1 cellular context compared by ENCODE assay signal in the genomic region with DNA sequence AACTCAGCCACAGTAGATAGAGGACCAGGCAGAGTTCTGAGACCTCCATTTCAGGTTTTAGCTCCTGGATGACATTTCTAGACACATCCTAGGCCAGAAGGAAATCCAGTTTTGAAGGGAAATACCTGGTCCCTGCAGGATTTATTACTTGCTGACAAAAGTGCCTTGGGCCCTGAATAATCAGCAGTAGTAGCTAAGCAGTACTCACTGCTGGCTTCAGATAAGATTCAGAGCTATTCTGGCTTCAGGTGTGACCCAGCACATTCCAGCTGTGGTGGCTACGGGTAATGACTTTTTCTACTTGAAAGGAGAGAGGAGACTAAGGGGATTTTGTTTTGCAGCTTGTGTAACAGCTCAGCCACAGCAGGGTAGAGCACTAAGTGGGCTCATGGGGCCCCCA.
TF ChIP-seq lines count a peak whose summit lies in the region.

No MANE protein-coding gene starts in this region.

TF ChIP-seq in K562, 482 proteins besides CTCF, POLR2A, EP300 and RAD21 (continued from another document and continues in another):
- TF ChIP-seq SMC3 (conservative IDR thresholded peaks at IDR 0.05; ENCODE audit: insufficient read depth, low read depth, low read length) (no peak), C11orf30 (IDR thresholded peaks at IDR 0.05; ENCODE audit: low read depth) (peak; percentile 87), RFX7 (CRISPR knock-in tag; IDR thresholded peaks at IDR 0.05) (no peak), CAMTA2 (CRISPR knock-in tag; conservative IDR thresholded peaks at IDR 0.05) (no peak), KAT7 (CRISPR knock-in tag; IDR thresholded peaks at IDR 0.05; ENCODE audit: borderline replicate concordance) (no peak), POU5F1 (IDR thresholded peaks at IDR 0.05; ENCODE audit: borderline replicate concordance, low read depth, low read length, partially characterized antibody) (no peak), NR4A1 (CRISPR knock-in tag; IDR thresholded peaks at IDR 0.05) (no peak), NR4A1 (tag; IDR thresholded peaks at IDR 0.05) (no peak), ZNF197 (CRISPR knock-in tag; IDR thresholded peaks at IDR 0.05; ENCODE audit: low read depth) (no peak), ETV5 (CRISPR knock-in tag; IDR thresholded peaks at IDR 0.05; ENCODE audit: low read depth) (no peak), FOXA3 (CRISPR knock-in tag; conservative IDR thresholded peaks at IDR 0.05 in 1 of 2, IDR thresholded peaks at IDR 0.05 in 1 of 2) (no peak), PYGO2 (tag; IDR thresholded peaks at IDR 0.05) (no peak), GTF2F1 (IDR thresholded peaks at IDR 0.05; ENCODE audit: low read depth, low read length) (no peak), MXI1 (IDR thresholded peaks at IDR 0.05; ENCODE audit: low read depth, low read length) (no peak), ZBTB8A (IDR thresholded peaks at IDR 0.05; ENCODE audit: partially characterized antibody) (no peak), TCF3 (CRISPR knock-in tag; IDR thresholded peaks at IDR 0.05) (peak; percentile 98), EHMT2 (IDR thresholded peaks at IDR 0.05) (no peak), CBFA2T2 (conservative IDR thresholded peaks at IDR 0.05) (peak; percentile 96), MEF2A (IDR thresholded peaks at IDR 0.05; ENCODE audit: control insufficient read depth, low read depth, low read length) (peak; percentile 97), ZC3H8 (IDR thresholded peaks at IDR 0.05) (no peak), KHSRP (IDR thresholded peaks at IDR 0.05) (peak; percentile 48; the same call in 1 of the 2 replicates), TAL1 (IDR thresholded peaks at IDR 0.05) (peak; percentile 97), ZNF695 (CRISPR knock-in tag; IDR thresholded peaks at IDR 0.05) (no peak), ZNF785 (CRISPR knock-in tag; IDR thresholded peaks at IDR 0.05) (no peak), GTF2E2 (tag; IDR thresholded peaks at IDR 0.05) (no peak), MAZ (CRISPR knock-in tag; conservative IDR thresholded peaks at IDR 0.05 in 1 of 2, IDR thresholded peaks at IDR 0.05 in 1 of 2) (0 out of 4 replicates have a peak, but pooled peaks of 1 of the 2 experiments have one; percentile 36), ZNF76 (CRISPR knock-in tag; IDR thresholded peaks at IDR 0.05; ENCODE audit: borderline replicate concordance) (no peak), ZNF384 (IDR thresholded peaks at IDR 0.05; ENCODE audit: low read depth, low read length) (peak; percentile 24; the same call in 1 of the 2 replicates), ARNT (IDR thresholded peaks at IDR 0.05) (peak; percentile 87 to 94; a peak in 3 of 4 replicates), ZNF717 (CRISPR knock-in tag; IDR thresholded peaks at IDR 0.05) (no peak), SIRT6 (IDR thresholded peaks at IDR 0.05; ENCODE audit: low read depth, low read length) (no peak), CREB1 (IDR thresholded peaks at IDR 0.05) (peak; percentile 39; the same call in 1 of the 2 replicates), CREB1 (CRISPR knock-in tag; IDR thresholded peaks at IDR 0.05) (no peak), BCOR (IDR thresholded peaks at IDR 0.05) (peak; percentile 68), GABPB2 (CRISPR knock-in tag; conservative IDR thresholded peaks at IDR 0.05) (no peak), NFRKB (IDR thresholded peaks at IDR 0.05; ENCODE audit: low read depth) (no peak), BRD9 (IDR thresholded peaks at IDR 0.05; ENCODE audit: low read depth, partially characterized antibody) (no peak), SETDB1 (IDR thresholded peaks at IDR 0.05; ENCODE audit: low read length) (no peak), HNRNPK (IDR thresholded peaks at IDR 0.05; ENCODE audit: low read depth, low read length, poor library complexity, severe bottlenecking) (no peak), ZNF644 (tag; IDR thresholded peaks at IDR 0.05; ENCODE audit: low read depth) (peak; percentile 74; the same call in 1 of the 2 replicates), ZBTB7A (IDR thresholded peaks at IDR 0.05; ENCODE audit: borderline replicate concordance, control insufficient read depth, low read depth, low read length) (no peak), HDAC2 (IDR thresholded peaks at IDR 0.05) (peak; percentile 89), STAT5B (CRISPR knock-in tag; IDR thresholded peaks at IDR 0.05) (no peak), MTF1 (CRISPR knock-in tag; IDR thresholded peaks at IDR 0.05; ENCODE audit: borderline replicate concordance) (no peak), NCOR1 (IDR thresholded peaks at IDR 0.05) (peak; percentile 94)
- TF ChIP-seq, protein P1, sequence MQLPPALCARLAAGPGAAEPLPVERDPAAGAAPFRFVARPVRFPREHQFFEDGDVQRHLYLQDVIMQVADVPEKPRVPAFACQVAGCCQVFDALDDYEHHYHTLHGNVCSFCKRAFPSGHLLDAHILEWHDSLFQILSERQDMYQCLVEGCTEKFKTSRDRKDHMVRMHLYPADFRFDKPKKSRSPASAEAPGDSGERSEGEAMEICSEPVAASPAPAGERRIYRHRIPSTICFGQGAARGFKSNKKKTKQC (CRISPR knock-in tag; IDR thresholded peaks at IDR 0.05) = no peak
- TF ChIP-seq, protein P2, sequence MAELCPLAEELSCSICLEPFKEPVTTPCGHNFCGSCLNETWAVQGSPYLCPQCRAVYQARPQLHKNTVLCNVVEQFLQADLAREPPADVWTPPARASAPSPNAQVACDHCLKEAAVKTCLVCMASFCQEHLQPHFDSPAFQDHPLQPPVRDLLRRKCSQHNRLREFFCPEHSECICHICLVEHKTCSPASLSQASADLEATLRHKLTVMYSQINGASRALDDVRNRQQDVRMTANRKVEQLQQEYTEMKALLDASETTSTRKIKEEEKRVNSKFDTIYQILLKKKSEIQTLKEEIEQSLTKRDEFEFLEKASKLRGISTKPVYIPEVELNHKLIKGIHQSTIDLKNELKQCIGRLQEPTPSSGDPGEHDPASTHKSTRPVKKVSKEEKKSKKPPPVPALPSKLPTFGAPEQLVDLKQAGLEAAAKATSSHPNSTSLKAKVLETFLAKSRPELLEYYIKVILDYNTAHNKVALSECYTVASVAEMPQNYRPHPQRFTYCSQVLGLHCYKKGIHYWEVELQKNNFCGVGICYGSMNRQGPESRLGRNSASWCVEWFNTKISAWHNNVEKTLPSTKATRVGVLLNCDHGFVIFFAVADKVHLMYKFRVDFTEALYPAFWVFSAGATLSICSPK (IDR thresholded peaks at IDR 0.05; ENCODE audit: borderline replicate concordance) = no peak
- TF ChIP-seq, protein P3, sequence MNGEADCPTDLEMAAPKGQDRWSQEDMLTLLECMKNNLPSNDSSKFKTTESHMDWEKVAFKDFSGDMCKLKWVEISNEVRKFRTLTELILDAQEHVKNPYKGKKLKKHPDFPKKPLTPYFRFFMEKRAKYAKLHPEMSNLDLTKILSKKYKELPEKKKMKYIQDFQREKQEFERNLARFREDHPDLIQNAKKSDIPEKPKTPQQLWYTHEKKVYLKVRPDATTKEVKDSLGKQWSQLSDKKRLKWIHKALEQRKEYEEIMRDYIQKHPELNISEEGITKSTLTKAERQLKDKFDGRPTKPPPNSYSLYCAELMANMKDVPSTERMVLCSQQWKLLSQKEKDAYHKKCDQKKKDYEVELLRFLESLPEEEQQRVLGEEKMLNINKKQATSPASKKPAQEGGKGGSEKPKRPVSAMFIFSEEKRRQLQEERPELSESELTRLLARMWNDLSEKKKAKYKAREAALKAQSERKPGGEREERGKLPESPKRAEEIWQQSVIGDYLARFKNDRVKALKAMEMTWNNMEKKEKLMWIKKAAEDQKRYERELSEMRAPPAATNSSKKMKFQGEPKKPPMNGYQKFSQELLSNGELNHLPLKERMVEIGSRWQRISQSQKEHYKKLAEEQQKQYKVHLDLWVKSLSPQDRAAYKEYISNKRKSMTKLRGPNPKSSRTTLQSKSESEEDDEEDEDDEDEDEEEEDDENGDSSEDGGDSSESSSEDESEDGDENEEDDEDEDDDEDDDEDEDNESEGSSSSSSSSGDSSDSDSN (IDR thresholded peaks at IDR 0.05; ENCODE audit: borderline replicate concordance in 1 of 2, low read depth in 2 of 2, low read length in 2 of 2) = no peak
- TF ChIP-seq, protein P4, sequence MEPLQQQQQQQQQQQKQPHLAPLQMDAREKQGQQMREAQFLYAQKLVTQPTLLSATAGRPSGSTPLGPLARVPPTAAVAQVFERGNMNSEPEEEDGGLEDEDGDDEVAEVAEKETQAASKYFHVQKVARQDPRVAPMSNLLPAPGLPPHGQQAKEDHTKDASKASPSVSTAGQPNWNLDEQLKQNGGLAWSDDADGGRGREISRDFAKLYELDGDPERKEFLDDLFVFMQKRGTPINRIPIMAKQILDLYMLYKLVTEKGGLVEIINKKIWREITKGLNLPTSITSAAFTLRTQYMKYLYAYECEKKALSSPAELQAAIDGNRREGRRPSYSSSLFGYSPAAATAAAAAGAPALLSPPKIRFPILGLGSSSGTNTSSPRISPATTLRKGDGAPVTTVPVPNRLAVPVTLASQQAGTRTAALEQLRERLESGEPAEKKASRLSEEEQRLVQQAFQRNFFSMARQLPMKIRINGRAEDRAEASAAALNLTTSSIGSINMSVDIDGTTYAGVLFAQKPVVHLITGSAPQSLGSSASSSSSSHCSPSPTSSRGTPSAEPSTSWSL (CRISPR knock-in tag; IDR thresholded peaks at IDR 0.05; ENCODE audit: borderline replicate concordance) = no peak
- TF ChIP-seq, protein P5, sequence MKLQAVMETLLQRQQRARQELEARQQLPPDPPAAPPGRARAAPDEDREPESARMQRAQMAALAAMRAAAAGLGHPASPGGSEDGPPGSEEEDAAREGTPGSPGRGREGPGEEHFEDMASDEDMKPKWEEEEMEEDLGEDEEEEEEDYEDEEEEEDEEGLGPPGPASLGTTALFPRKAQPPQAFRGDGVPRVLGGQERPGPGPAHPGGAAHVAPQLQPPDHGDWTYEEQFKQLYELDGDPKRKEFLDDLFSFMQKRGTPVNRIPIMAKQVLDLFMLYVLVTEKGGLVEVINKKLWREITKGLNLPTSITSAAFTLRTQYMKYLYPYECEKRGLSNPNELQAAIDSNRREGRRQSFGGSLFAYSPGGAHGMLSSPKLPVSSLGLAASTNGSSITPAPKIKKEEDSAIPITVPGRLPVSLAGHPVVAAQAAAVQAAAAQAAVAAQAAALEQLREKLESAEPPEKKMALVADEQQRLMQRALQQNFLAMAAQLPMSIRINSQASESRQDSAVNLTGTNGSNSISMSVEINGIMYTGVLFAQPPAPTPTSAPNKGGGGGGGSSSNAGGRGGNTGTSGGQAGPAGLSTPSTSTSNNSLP (IDR thresholded peaks at IDR 0.05; ENCODE audit: borderline replicate concordance, low read depth, low read length) = no peak
- TF ChIP-seq, protein P6, sequence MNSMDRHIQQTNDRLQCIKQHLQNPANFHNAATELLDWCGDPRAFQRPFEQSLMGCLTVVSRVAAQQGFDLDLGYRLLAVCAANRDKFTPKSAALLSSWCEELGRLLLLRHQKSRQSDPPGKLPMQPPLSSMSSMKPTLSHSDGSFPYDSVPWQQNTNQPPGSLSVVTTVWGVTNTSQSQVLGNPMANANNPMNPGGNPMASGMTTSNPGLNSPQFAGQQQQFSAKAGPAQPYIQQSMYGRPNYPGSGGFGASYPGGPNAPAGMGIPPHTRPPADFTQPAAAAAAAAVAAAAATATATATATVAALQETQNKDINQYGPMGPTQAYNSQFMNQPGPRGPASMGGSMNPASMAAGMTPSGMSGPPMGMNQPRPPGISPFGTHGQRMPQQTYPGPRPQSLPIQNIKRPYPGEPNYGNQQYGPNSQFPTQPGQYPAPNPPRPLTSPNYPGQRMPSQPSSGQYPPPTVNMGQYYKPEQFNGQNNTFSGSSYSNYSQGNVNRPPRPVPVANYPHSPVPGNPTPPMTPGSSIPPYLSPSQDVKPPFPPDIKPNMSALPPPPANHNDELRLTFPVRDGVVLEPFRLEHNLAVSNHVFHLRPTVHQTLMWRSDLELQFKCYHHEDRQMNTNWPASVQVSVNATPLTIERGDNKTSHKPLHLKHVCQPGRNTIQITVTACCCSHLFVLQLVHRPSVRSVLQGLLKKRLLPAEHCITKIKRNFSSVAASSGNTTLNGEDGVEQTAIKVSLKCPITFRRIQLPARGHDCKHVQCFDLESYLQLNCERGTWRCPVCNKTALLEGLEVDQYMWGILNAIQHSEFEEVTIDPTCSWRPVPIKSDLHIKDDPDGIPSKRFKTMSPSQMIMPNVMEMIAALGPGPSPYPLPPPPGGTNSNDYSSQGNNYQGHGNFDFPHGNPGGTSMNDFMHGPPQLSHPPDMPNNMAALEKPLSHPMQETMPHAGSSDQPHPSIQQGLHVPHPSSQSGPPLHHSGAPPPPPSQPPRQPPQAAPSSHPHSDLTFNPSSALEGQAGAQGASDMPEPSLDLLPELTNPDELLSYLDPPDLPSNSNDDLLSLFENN (IDR thresholded peaks at IDR 0.05; ENCODE audit: low read depth in 2 of 2, low read length in 2 of 2) = peak in 1 of 2 experiments; percentile 92; a peak in 2 of 4 replicates
- TF ChIP-seq, protein P7, sequence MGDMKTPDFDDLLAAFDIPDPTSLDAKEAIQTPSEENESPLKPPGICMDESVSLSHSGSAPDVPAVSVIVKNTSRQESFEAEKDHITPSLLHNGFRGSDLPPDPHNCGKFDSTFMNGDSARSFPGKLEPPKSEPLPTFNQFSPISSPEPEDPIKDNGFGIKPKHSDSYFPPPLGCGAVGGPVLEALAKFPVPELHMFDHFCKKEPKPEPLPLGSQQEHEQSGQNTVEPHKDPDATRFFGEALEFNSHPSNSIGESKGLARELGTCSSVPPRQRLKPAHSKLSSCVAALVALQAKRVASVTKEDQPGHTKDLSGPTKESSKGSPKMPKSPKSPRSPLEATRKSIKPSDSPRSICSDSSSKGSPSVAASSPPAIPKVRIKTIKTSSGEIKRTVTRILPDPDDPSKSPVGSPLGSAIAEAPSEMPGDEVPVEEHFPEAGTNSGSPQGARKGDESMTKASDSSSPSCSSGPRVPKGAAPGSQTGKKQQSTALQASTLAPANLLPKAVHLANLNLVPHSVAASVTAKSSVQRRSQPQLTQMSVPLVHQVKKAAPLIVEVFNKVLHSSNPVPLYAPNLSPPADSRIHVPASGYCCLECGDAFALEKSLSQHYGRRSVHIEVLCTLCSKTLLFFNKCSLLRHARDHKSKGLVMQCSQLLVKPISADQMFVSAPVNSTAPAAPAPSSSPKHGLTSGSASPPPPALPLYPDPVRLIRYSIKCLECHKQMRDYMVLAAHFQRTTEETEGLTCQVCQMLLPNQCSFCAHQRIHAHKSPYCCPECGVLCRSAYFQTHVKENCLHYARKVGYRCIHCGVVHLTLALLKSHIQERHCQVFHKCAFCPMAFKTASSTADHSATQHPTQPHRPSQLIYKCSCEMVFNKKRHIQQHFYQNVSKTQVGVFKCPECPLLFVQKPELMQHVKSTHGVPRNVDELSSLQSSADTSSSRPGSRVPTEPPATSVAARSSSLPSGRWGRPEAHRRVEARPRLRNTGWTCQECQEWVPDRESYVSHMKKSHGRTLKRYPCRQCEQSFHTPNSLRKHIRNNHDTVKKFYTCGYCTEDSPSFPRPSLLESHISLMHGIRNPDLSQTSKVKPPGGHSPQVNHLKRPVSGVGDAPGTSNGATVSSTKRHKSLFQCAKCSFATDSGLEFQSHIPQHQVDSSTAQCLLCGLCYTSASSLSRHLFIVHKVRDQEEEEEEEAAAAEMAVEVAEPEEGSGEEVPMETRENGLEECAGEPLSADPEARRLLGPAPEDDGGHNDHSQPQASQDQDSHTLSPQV (IDR thresholded peaks at IDR 0.05) = no peak
- TF ChIP-seq, protein P8, sequence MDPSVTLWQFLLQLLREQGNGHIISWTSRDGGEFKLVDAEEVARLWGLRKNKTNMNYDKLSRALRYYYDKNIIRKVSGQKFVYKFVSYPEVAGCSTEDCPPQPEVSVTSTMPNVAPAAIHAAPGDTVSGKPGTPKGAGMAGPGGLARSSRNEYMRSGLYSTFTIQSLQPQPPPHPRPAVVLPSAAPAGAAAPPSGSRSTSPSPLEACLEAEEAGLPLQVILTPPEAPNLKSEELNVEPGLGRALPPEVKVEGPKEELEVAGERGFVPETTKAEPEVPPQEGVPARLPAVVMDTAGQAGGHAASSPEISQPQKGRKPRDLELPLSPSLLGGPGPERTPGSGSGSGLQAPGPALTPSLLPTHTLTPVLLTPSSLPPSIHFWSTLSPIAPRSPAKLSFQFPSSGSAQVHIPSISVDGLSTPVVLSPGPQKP (CRISPR knock-in tag; IDR thresholded peaks at IDR 0.05) = no peak
